2 cellular contexts compared by ENCODE assay signal in genomic region chr14:95146079-95146771, GRCh38.
TF ChIP-seq lines count a peak whose summit lies in the region.

No MANE protein-coding gene starts in this region.

TF ChIP-seq in HEK293, 187 proteins besides CTCF, POLR2A, EP300 and RAD21 (continued from another document):
- TF ChIP-seq ZNF530 (tag by site-specific recombination; IDR thresholded peaks at IDR 0.05; ENCODE audit: low read depth): no peak

TF ChIP-seq in WTC11, 78 proteins besides CTCF, POLR2A, EP300 and RAD21 (continued from another document):
- TF ChIP-seq ZNF532 (CRISPR knock-in tag; IDR thresholded peaks at IDR 0.05; ENCODE audit: borderline replicate concordance): no peak
- TF ChIP-seq SP1 (CRISPR knock-in tag; conservative IDR thresholded peaks at IDR 0.05): no peak
- TF ChIP-seq ZSCAN18 (CRISPR knock-in tag; IDR thresholded peaks at IDR 0.05): no peak
- TF ChIP-seq SMAD3 (CRISPR knock-in tag; IDR thresholded peaks at IDR 0.05; ENCODE audit: borderline replicate concordance): no peak
- no peak for TF ChIP-seq ETV6 (CRISPR knock-in tag; IDR thresholded peaks at IDR 0.05)
- TF ChIP-seq STAT6 (CRISPR knock-in tag; conservative IDR thresholded peaks at IDR 0.05; ENCODE audit: low read depth): no peak
- TF ChIP-seq FOXK1 (CRISPR knock-in tag; IDR thresholded peaks at IDR 0.05): no peak
- no peak for TF ChIP-seq SOX15 (CRISPR knock-in tag; IDR thresholded peaks at IDR 0.05)
- no peak for TF ChIP-seq ZNF281 (CRISPR knock-in tag; IDR thresholded peaks at IDR 0.05)
